Comparison of ENCODE assay signal across 2 cellular contexts in genomic region chr19:11458236-11458900, GRCh38.
TF ChIP-seq lines count a peak whose summit lies in the region.

No MANE protein-coding gene starts in this region.

TF ChIP-seq in GM12891, 5 proteins besides CTCF, POLR2A, EP300 and RAD21:
- no peak for TF ChIP-seq POLR2AphosphoS5 (IDR thresholded peaks at IDR 0.05; ENCODE audit: low read depth, low read length)
- TF ChIP-seq POU2F2 (IDR thresholded peaks at IDR 0.05; ENCODE audit: low read depth, low read length): no peak
- no peak for TF ChIP-seq SPI1 (IDR thresholded peaks at IDR 0.05; ENCODE audit: low read depth, low read length)
- TF ChIP-seq TAF1 (IDR thresholded peaks at IDR 0.05; ENCODE audit: low read depth, low read length): no peak
- no peak for TF ChIP-seq PAX5 (IDR thresholded peaks at IDR 0.05; ENCODE audit: insufficient read depth, low read length, severe bottlenecking)

TF ChIP-seq in IMR-90, 13 proteins besides CTCF, POLR2A, EP300 and RAD21:
- no peak for TF ChIP-seq RCOR1 (IDR thresholded peaks at IDR 0.05; ENCODE audit: insufficient replicate concordance, low read length)
- TF ChIP-seq ELK1 (IDR thresholded peaks at IDR 0.05; ENCODE audit: borderline replicate concordance, low read depth, low read length): no peak
- TF ChIP-seq CEBPB (IDR thresholded peaks at IDR 0.05; ENCODE audit: low read depth, low read length): no peak
- no peak for TF ChIP-seq MAZ (IDR thresholded peaks at IDR 0.05; ENCODE audit: borderline replicate concordance, low read depth, low read length)
- TF ChIP-seq SMC3 (IDR thresholded peaks at IDR 0.05; ENCODE audit: low read depth, low read length): no peak
- no peak for TF ChIP-seq CHD1 (IDR thresholded peaks at IDR 0.05; ENCODE audit: low read depth, low read length)
- TF ChIP-seq BHLHE40 (IDR thresholded peaks at IDR 0.05; ENCODE audit: low read depth, low read length): no peak
- no peak for TF ChIP-seq RFX5 (IDR thresholded peaks at IDR 0.05; ENCODE audit: low read depth, low read length)
- TF ChIP-seq USF2 (IDR thresholded peaks at IDR 0.05; ENCODE audit: low read depth, low read length): no peak
- no peak for TF ChIP-seq NFE2L2 (IDR thresholded peaks at IDR 0.05; ENCODE audit: low read depth, low read length)
- TF ChIP-seq MXI1 (IDR thresholded peaks at IDR 0.05; ENCODE audit: borderline replicate concordance, low read depth, low read length): no peak
- TF ChIP-seq FOS (IDR thresholded peaks at IDR 0.05; ENCODE audit: low read depth, low read length): no peak
- TF ChIP-seq MAFK (IDR thresholded peaks at IDR 0.05; ENCODE audit: low read depth, low read length): no peak
